Comparison of ENCODE assay signal across 26 cellular contexts in the genomic region with DNA sequence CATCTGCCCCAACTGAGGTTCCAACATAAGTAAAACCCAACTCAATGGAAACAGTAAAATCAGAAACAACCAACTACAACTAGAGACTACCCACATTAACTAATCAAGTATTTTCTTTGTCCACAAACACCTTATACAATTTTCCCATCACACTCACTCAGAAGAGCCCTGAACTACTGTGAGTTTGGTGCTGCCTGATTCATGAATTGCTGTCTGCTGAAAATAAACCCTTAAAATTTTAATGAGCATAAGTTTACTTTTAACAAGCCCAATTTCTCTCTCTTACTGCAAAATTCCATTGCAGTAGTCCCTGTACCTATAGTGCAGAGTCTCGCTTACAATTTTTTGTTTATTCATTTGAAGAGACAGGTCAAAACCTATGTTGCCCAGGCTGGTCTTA.
"Had no signal": no experiment of that assay in that cellular context is flagged by ENCODE, and none has a peak within 500 bp of the region (broad histone marks: within the 10 kb centered on the region; RNA-seq: fewer than 3 reads in every experiment).

No MANE protein-coding gene starts in this region.

- H3K27me3 Mint-ChIP-seq: naive B cell had no signal

- H3K4me3 Mint-ChIP-seq: mesothelial cell of epicardium, naive B cell had no signal

- H3K27me3 ChIP-seq: dorsolateral prefrontal cortex, esophagus squamous epithelium, gastrocnemius medialis, heart right ventricle, left lung had no signal

- H3K9me3 ChIP-seq: esophagus squamous epithelium, gastrocnemius medialis, heart right ventricle, left lung, lower lobe of right lung, mucosa of descending colon had no signal

- H3K9me3 Mint-ChIP-seq: naive B cell had no signal

- H3K4me1 Mint-ChIP-seq: naive B cell had no signal

- H3K4me3 ChIP-seq: coronary artery, dorsolateral prefrontal cortex, esophagus squamous epithelium, gastrocnemius medialis, heart right ventricle, left lung, lower lobe of right lung, mucosa of descending colon had no signal

- H3K27ac Mint-ChIP-seq: mesothelial cell of epicardium, naive B cell had no signal

- ATAC-seq: esophagus mucosa, gastrocnemius medialis, heart right ventricle, left cardiac atrium, left lung, left ventricle myocardium superior, lower lobe of right lung, mucosa of descending colon had no signal

- H3K27ac ChIP-seq: coronary artery, dorsolateral prefrontal cortex, epithelial cell of prostate, esophagus squamous epithelium, gastrocnemius medialis, heart right ventricle, left lung, lower lobe of right lung had no signal

- H3K4me1 ChIP-seq: esophagus squamous epithelium, heart right ventricle, left lung, lower lobe of right lung had no signal

- DNase-seq: dermis blood vessel endothelial cell; dorsolateral prefrontal cortex; effector CD4-positive, alpha-beta T cell; effector memory CD4-positive, alpha-beta T cell; esophagus squamous epithelium; foreskin fibroblast; foreskin melanocyte; gastrocnemius medialis; glutamatergic neuron; head of caudate nucleus; heart right ventricle; hippocampal formation; left cardiac atrium; left lung; left ventricle myocardium superior; lower lobe of right lung; mesenchymal stem cell; mucosa of descending colon; naive B cell had no signal

- H3K36me3 ChIP-seq: gastrocnemius medialis had no signal

- FAIRE-seq: colon, islet of Langerhans, keratinocyte had no signal
